ENCODE assay signal across 1 cellular context in genomic region chr2:100964706-100965269, GRCh38.
TF ChIP-seq lines count a peak whose summit lies in the region.

No MANE protein-coding gene starts in this region.

TF ChIP-seq in HepG2, 621 proteins besides CTCF, POLR2A, EP300 and RAD21:
- TF ChIP-seq ZBTB8A (CRISPR knock-in tag; IDR thresholded peaks at IDR 0.05; ENCODE audit: borderline replicate concordance, low read depth) (no peak), ZNF331 (CRISPR knock-in tag; IDR thresholded peaks at IDR 0.05) (no peak), SIN3B (IDR thresholded peaks at IDR 0.05; ENCODE audit: low read length) (no peak), NKX3-1 (CRISPR knock-in tag; IDR thresholded peaks at IDR 0.05) (no peak), HOXA9 (CRISPR knock-in tag; IDR thresholded peaks at IDR 0.05; ENCODE audit: borderline replicate concordance) (no peak), CSRNP2 (CRISPR knock-in tag; conservative IDR thresholded peaks at IDR 0.05; ENCODE audit: low read depth) (no peak), IKZF1 (IDR thresholded peaks at IDR 0.05) (no peak), ZNF589 (CRISPR knock-in tag; conservative IDR thresholded peaks at IDR 0.05) (no peak), ZBTB25 (CRISPR knock-in tag; IDR thresholded peaks at IDR 0.05) (no peak), KDM1A (CRISPR knock-in tag; IDR thresholded peaks at IDR 0.05) (no peak), NFIB (CRISPR knock-in tag; IDR thresholded peaks at IDR 0.05; ENCODE audit: borderline replicate concordance) (no peak), ZNF10 (CRISPR knock-in tag; IDR thresholded peaks at IDR 0.05; ENCODE audit: borderline replicate concordance, low read depth) (no peak), POLR2AphosphoS2 (IDR thresholded peaks at IDR 0.05; ENCODE audit: low read depth, low read length) (no peak), ZNF784 (CRISPR knock-in tag; IDR thresholded peaks at IDR 0.05; ENCODE audit: borderline replicate concordance) (no peak), ZBTB3 (CRISPR knock-in tag; IDR thresholded peaks at IDR 0.05; ENCODE audit: borderline replicate concordance, low read depth) (no peak), NFRKB (IDR thresholded peaks at IDR 0.05) (no peak), ZNF275 (CRISPR knock-in tag; IDR thresholded peaks at IDR 0.05; ENCODE audit: borderline replicate concordance) (no peak)
